Comparison of ENCODE assay signal across 9 cellular contexts in the genomic region with DNA sequence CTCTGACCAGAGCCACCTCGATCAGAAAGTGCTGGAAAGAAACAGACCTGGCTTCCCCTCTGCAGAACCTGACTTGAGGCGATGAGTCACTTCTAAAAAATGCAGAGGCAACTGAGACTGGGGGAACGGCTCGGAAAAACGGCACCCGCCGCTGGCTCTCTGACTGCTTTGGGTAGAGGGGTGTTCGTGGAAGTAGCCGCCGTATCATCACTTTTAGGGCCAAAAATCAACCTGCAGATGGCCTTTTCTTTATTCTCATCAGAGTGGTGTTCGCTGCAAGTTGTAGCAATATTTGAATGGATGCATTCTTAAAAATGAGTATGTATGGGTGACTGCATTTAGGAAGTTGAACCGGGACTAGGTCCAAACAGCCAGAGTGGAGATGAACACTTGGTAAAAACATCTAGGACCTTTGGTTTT. TPM values are rescaled to one million over a fixed set of nuclear protein-coding genes. Genes with fewer than 3 reads are reported as not detected.
DNase-seq lines count a peak whose midpoint lies in the region; ATAC-seq and TF ChIP-seq lines count a peak whose summit lies in the region.
"Had no signal": no experiment of that assay in that cellular context is flagged by ENCODE, and none has a peak within 500 bp of the region (broad histone marks: within the 10 kb centered on the region; RNA-seq: fewer than 3 reads in every experiment).

No MANE protein-coding gene starts in this region.

- no peaks in the 10 kb centered on the region for H3K36me3 ChIP-seq in body of pancreas (replicated peaks in 1 of 2; ENCODE audit: insufficient read depth in 1 of 2, low read depth in 2 of 2)

- no peak for TF ChIP-seq CTCF in body of pancreas (IDR thresholded peaks at IDR 0.05)

- DNase-seq in NCI-H1092 treated with DMSO at 0.1 percent for 48 hours (lab: John Stamatoyannopoulos, UW) (peak; percentile 18), NCI-H1092 (lab: John Stamatoyannopoulos, UW) (no peak), NCI-H446 treated with DMSO at 0.1 percent for 48 hours (lab: John Stamatoyannopoulos, UW) (peak; percentile 69), body of pancreas (peak; percentile 58 to 73 (median 64)), skeletal muscle cell (ENCODE audit: low read depth) (no peak), CD1c-positive myeloid dendritic cell (ENCODE audit: extremely low spot score) (no peak)
- no peak for DNase-seq in effector CD8-positive, alpha-beta T cell (lab: John Stamatoyannopoulos, UW)
- DNase-seq: CD4-positive, CD25-positive, alpha-beta regulatory T cell had no signal

- H3K27ac ChIP-seq in body of pancreas, result peak overlapping the region; percentile 87 to 96 (median 88)

- H3K4me1 ChIP-seq in body of pancreas, result peaks cover 10% of the 10 kb centered on the region

- ATAC-seq in body of pancreas, result peak; percentile 86

- peak in 2 of 3 donors; percentile 22 to 39 for TF ChIP-seq POLR2A in body of pancreas (IDR thresholded peaks at IDR 0.05)

- no peaks in the 10 kb centered on the region for H3K27me3 ChIP-seq in body of pancreas

- H3K4me3 ChIP-seq in body of pancreas (peak overlapping the region; percentile 15 to 38), iPS-18c (ENCODE audit: insufficient read depth, low read depth, low read length) (peak overlapping the region; percentile 67; the same call in 1 of the 2 replicates), skeletal muscle cell (ENCODE audit: low read depth, low read length) (peak overlapping the region; percentile 65)

- no peaks in the 10 kb centered on the region for H3K9me3 ChIP-seq in body of pancreas
- H3K9me3 ChIP-seq in iPS-18c (ENCODE audit: control insufficient read depth, insufficient read depth, low read length), result no peaks in the 10 kb centered on the region

- intact Hi-C loops in body of pancreas (cut with DNase I), result no loop called here

- 3% methylated on average over 11 to 12 of the region's 12 CpGs for WGBS in body of pancreas, 2 donors

RNA-seq across cellular contexts. Expression of gene CAP2, which starts 0.8 kb away (rescaled TPM):
- 1 to 10 TPM; 2.3 to 5.7 TPM for total RNA-seq in body of pancreas
- total RNA-seq: CD4-positive, CD25-positive, alpha-beta regulatory T cell had no signal

Comparison
In these comparisons a context has a peak if more than half of its experiments do, and no peak if none do; other contexts are left out.
1. DNase-seq: peak in NCI-H1092 treated with DMSO at 0.1 percent for 48 hours (single experiment), NCI-H446 treated with DMSO at 0.1 percent for 48 hours (single experiment) and body of pancreas (4 of 4); none in NCI-H1092 (single experiment), skeletal muscle cell (single experiment), effector CD8-positive, alpha-beta T cell (single experiment) and CD1c-positive myeloid dendritic cell (single experiment).
2. Peak in every context shown above with its lines, with median percentiles within 50 percentile points of each other: H3K4me3 ChIP-seq.